Comparison of ENCODE assay signal across 18 cellular contexts in the genomic region with DNA sequence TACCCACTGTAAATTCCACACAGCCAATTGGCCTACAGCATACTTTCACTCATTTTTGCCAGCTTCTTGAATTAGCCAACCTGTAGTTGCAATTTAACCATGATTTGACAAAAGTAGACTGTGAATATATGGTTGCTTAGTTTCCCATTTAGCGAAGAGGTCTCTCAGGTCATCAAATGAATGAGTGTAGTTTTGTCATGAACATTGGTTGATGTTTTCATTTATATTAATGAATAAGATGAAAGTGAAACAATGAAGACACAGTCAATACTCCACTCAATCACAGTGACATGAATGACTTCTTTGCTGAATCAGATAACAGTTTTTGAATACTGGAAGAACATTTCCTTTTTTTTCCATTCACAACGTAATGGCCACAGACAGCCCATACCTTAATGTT. TPM values are rescaled to one million over a fixed set of nuclear protein-coding genes. Genes with fewer than 3 reads are reported as not detected.
A peak's percentile ranks its signal among the peaks of the same experiment; 100 is the strongest.
DNase-seq lines count a peak whose midpoint lies in the region; ATAC-seq and TF ChIP-seq lines count a peak whose summit lies in the region.
"Had no signal": no experiment of that assay in that cellular context is flagged by ENCODE, and none has a peak within 500 bp of the region (broad histone marks: within the 10 kb centered on the region; RNA-seq: fewer than 3 reads in every experiment).

No MANE protein-coding gene starts in this region.

- no peak overlapping the region for H3K27ac ChIP-seq in CD4-positive, alpha-beta memory T cell (ENCODE audit: low read depth, low read length)

- H3K36me3 ChIP-seq in CD4-positive, alpha-beta memory T cell (ENCODE audit: insufficient read depth, low read length): no peaks in the 10 kb centered on the region

- intact Hi-C loops in activated T-helper 2 cell treated with anti-CD3 and anti-CD28 coated beads, Interferon-gamma antibody, Interleukin-2, Interleukin-4, amounts not matched to agents 10 μg/mL and 5 μg/mL and 100 μg/mL, durations not matched to agents 14 hours and 24 hours and 36 hours (cut with micrococcal nuclease): loop anchor here (2.0 to 10.0 kb wide), 2 partner anchors 15 to 193 kb away; no protein-coding TSS in a partner anchor
- intact Hi-C loops in CD4-positive, alpha-beta memory T cell (cut with micrococcal nuclease): no loop called here

- H3K4me3 ChIP-seq in CD4-positive, alpha-beta memory T cell (ENCODE audit: low read length in 2 of 2): no peak overlapping the region
- H3K4me3 ChIP-seq: GM23338 had no signal

- no peak for DNase-seq in activated T-cell treated with anti-CD3 and anti-CD28 coated beads, Interleukin-2, amount 50 U/mL, for 72 hours
- no peak for DNase-seq in activated T-cell treated with anti-CD3 and anti-CD28 coated beads, Interleukin-2, amount 50 U/mL, for 1 hour
- DNase-seq in activated T-helper 2 cell treated with anti-CD3 and anti-CD28 coated beads, Interferon-gamma antibody, Interleukin-2, Interleukin-4, amounts not matched to agents 10 μg/mL and 5 μg/mL and 100 μg/mL, durations not matched to agents 14 hours and 24 hours and 36 hours (ENCODE audit: low spot score): no peak
- DNase-seq in CD4-positive, alpha-beta memory T cell: no peak
- DNase-seq in hepatic stellate cell (ENCODE audit: low spot score): no peak
- DNase-seq: C1 segment of cervical spinal cord; Caco-2; CD8-positive, alpha-beta T cell; DMS153; DND-41; H9 had no signal

- H3K36me3 Mint-ChIP-seq in activated T-cell treated with anti-CD3 and anti-CD28 coated beads, Interleukin-2, amount 50 U/mL, for 72 hours (ENCODE audit: insufficient read depth in 2 of 2): peaks cover 0 to 3% of the 10 kb centered on the region in 2 donors
- no peaks in the 10 kb centered on the region for H3K36me3 Mint-ChIP-seq in activated T-helper 2 cell treated with anti-CD3 and anti-CD28 coated beads, Interferon-gamma antibody, Interleukin-2, Interleukin-4, amounts not matched to agents 10 μg/mL and 5 μg/mL and 100 μg/mL, durations not matched to agents 14 hours and 24 hours and 36 hours (ENCODE audit: low read depth)
- no peaks in the 10 kb centered on the region for H3K36me3 Mint-ChIP-seq in brain
- H3K36me3 Mint-ChIP-seq in CD4-positive, alpha-beta memory T cell: no peaks in the 10 kb centered on the region
- H3K36me3 Mint-ChIP-seq: CD8-positive, alpha-beta T cell had no signal

- ATAC-seq in activated T-cell treated with anti-CD3 and anti-CD28 coated beads, Interleukin-2, amount 50 U/mL, for 72 hours (replicated peaks in 1 of 2): peak; percentile 47 to 64
- ATAC-seq in HG02588 (IDR thresholded peaks at IDR 0.05; ENCODE audit: unreplicated experiment): no peak
- ATAC-seq: CD8-positive, alpha-beta T cell; GM23338; HCT116 had no signal

- TF ChIP-seq CTCF in brain (conservative IDR thresholded peaks at IDR 0.05): no peak

- no peaks in the 10 kb centered on the region for H3K4me1 ChIP-seq in CD4-positive, alpha-beta memory T cell (ENCODE audit: insufficient read depth, low read length)
- H3K4me1 ChIP-seq: Caco-2 had no signal

- peak overlapping the region in 1 of 2 donors; percentile 27 for H3K4me3 Mint-ChIP-seq in activated T-cell treated with anti-CD3 and anti-CD28 coated beads, Interleukin-2, amount 50 U/mL, for 72 hours
- no peak overlapping the region for H3K4me3 Mint-ChIP-seq in activated T-helper 2 cell treated with anti-CD3 and anti-CD28 coated beads, Interferon-gamma antibody, Interleukin-2, Interleukin-4, amounts not matched to agents 10 μg/mL and 5 μg/mL and 100 μg/mL, durations not matched to agents 14 hours and 24 hours and 36 hours (ENCODE audit: low read depth)
- no peak overlapping the region for H3K4me3 Mint-ChIP-seq in brain
- no peak overlapping the region for H3K4me3 Mint-ChIP-seq in CD4-positive, alpha-beta memory T cell
- H3K4me3 Mint-ChIP-seq: CD8-positive, alpha-beta T cell; GM23338; H9 had no signal

- H3K9me3 Mint-ChIP-seq in activated T-cell treated with anti-CD3 and anti-CD28 coated beads, Interleukin-2, amount 50 U/mL, for 72 hours: peaks cover 2 to 3% of the 10 kb centered on the region in 2 donors
- no peaks in the 10 kb centered on the region for H3K9me3 Mint-ChIP-seq in activated T-helper 2 cell treated with anti-CD3 and anti-CD28 coated beads, Interferon-gamma antibody, Interleukin-2, Interleukin-4, amounts not matched to agents 10 μg/mL and 5 μg/mL and 100 μg/mL, durations not matched to agents 14 hours and 24 hours and 36 hours
- H3K9me3 Mint-ChIP-seq in brain: peaks cover 11 to 24% (median 14%) of the 10 kb centered on the region in 5 experiments
- peaks cover 0 to 17% (median 0%) of the 10 kb centered on the region in 8 donors for H3K9me3 Mint-ChIP-seq in CD4-positive, alpha-beta memory T cell
- H3K9me3 Mint-ChIP-seq: CD8-positive, alpha-beta T cell had no signal

- H3K27ac Mint-ChIP-seq in activated T-cell treated with anti-CD3 and anti-CD28 coated beads, Interleukin-2, amount 50 U/mL, for 72 hours: no peak overlapping the region
- H3K27ac Mint-ChIP-seq in activated T-helper 2 cell treated with anti-CD3 and anti-CD28 coated beads, Interferon-gamma antibody, Interleukin-2, Interleukin-4, amounts not matched to agents 10 μg/mL and 5 μg/mL and 100 μg/mL, durations not matched to agents 14 hours and 24 hours and 36 hours: peak overlapping the region; percentile 12
- peak overlapping the region in 3 of 5 experiments; percentile 18 to 85 (median 55) for H3K27ac Mint-ChIP-seq in brain
- H3K27ac Mint-ChIP-seq in CD4-positive, alpha-beta memory T cell: no peak overlapping the region
- H3K27ac Mint-ChIP-seq: CD8-positive, alpha-beta T cell; GM23338; H9 had no signal

- POLR2A ChIA-PET in CD4-positive, alpha-beta memory T cell (lab: Charles Lee; ENCODE audit: partially characterized antibody): no interaction called here

- peaks cover 23% of the 10 kb centered on the region for H3K4me1 Mint-ChIP-seq in activated T-cell treated with anti-CD3 and anti-CD28 coated beads, Interleukin-2, amount 50 U/mL, for 72 hours (ENCODE audit: low read depth)
- peaks cover 9% of the 10 kb centered on the region for H3K4me1 Mint-ChIP-seq in activated T-helper 2 cell treated with anti-CD3 and anti-CD28 coated beads, Interferon-gamma antibody, Interleukin-2, Interleukin-4, amounts not matched to agents 10 μg/mL and 5 μg/mL and 100 μg/mL, durations not matched to agents 14 hours and 24 hours and 36 hours (ENCODE audit: low read depth)
- H3K4me1 Mint-ChIP-seq in brain: peaks cover 36% of the 10 kb centered on the region
- H3K4me1 Mint-ChIP-seq in CD4-positive, alpha-beta memory T cell: no peaks in the 10 kb centered on the region

- no peaks in the 10 kb centered on the region for H3K27me3 ChIP-seq in CD4-positive, alpha-beta memory T cell (ENCODE audit: insufficient read depth, low read length)

- peaks cover 34% of the 10 kb centered on the region for H3K27me3 Mint-ChIP-seq in activated T-cell treated with anti-CD3 and anti-CD28 coated beads, Interleukin-2, amount 50 U/mL, for 72 hours (ENCODE audit: low read depth)
- H3K27me3 Mint-ChIP-seq in activated T-helper 2 cell treated with anti-CD3 and anti-CD28 coated beads, Interferon-gamma antibody, Interleukin-2, Interleukin-4, amounts not matched to agents 10 μg/mL and 5 μg/mL and 100 μg/mL, durations not matched to agents 14 hours and 24 hours and 36 hours (ENCODE audit: low read depth): peaks cover 11% of the 10 kb centered on the region
- no peaks in the 10 kb centered on the region for H3K27me3 Mint-ChIP-seq in brain
- peaks cover 6 to 13% of the 10 kb centered on the region in 2 donors for H3K27me3 Mint-ChIP-seq in CD4-positive, alpha-beta memory T cell

- CTCF ChIA-PET in CD4-positive, alpha-beta memory T cell (lab: Charles Lee; ENCODE audit: partially characterized antibody): no interaction called here

- H3K9me3 ChIP-seq in CD4-positive, alpha-beta memory T cell (ENCODE audit: control insufficient read depth in 1 of 2, low read length in 2 of 2): no peaks in the 10 kb centered on the region
- H3K9me3 ChIP-seq: Caco-2 had no signal

RNA-seq across cellular contexts. Expression of a gene that starts 15.3 kb away (rescaled TPM):
- total RNA-seq in activated T-cell treated with anti-CD3 and anti-CD28 coated beads, Interleukin-2, amount 50 U/mL, for 72 hours: not detected
- not detected in 2 replicates for total RNA-seq in activated T-helper 2 cell treated with anti-CD3 and anti-CD28 coated beads, Interferon-gamma antibody, Interleukin-2, Interleukin-4, amounts not matched to agents 10 μg/mL and 5 μg/mL and 100 μg/mL, durations not matched to agents 14 hours and 24 hours and 36 hours
- polyA plus RNA-seq in brain (ENCODE audit: insufficient read depth, low read depth, low replicate concordance): not detected
- total RNA-seq in CD4-positive, alpha-beta memory T cell: not detected
- polyA plus RNA-seq in CD4-positive, alpha-beta memory T cell: not detected
- total RNA-seq: A172; A673; Caco-2; CD8-positive, alpha-beta T cell; GM23338; H9 had no signal
- polyA plus RNA-seq: BJ had no signal

Comparison
In these comparisons a context has a peak if more than half of its experiments do, and no peak if none do; other contexts are left out.
1. H3K27ac Mint-ChIP-seq: peak in activated T-helper 2 cell treated with anti-CD3 and anti-CD28 coated beads, Interferon-gamma antibody, Interleukin-2, Interleukin-4, amounts not matched to agents 10 μg/mL and 5 μg/mL and 100 μg/mL, durations not matched to agents 14 hours and 24 hours and 36 hours (single experiment) and brain (3 of 5); none in activated T-cell treated with anti-CD3 and anti-CD28 coated beads, Interleukin-2, amount 50 U/mL, for 72 hours (single experiment) and CD4-positive, alpha-beta memory T cell (0 of 7).